ENCODE assay signal across 13 cellular contexts in the genomic region with DNA sequence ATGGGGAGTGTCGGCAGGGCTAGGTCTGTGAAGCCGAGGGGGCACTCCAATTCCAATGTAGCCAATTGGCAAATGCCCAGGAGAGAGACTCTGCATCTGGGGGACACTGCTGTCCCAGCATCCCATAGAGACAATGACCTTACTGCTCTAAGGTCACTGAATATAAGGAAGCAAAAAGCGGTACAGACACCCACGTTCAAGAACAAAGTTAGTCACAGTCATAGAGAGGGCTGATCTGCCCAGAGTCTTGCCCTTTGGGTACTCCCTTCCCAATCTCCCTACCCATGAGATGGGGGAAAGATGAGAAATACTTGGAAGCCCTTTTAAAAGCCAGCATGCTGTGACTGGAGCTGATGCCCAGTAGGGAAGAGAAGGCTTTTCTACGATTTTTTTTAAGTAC.
DNase-seq lines count a peak whose midpoint lies in the region; ATAC-seq and TF ChIP-seq lines count a peak whose summit lies in the region.
"Had no signal": no experiment of that assay in that cellular context is flagged by ENCODE, and none has a peak within 500 bp of the region (broad histone marks: within the 10 kb centered on the region; RNA-seq: fewer than 3 reads in every experiment).

No MANE protein-coding gene starts in this region.

- peaks cover 58% of the 10 kb centered on the region for H3K36me3 Mint-ChIP-seq in activated CD4-positive, alpha-beta T cell treated with anti-CD3 and anti-CD28 coated beads, Interleukin-2, amount 10 ng/mL, durations not matched to agents 24 days and 14 days (ENCODE audit: low read depth)
- H3K36me3 Mint-ChIP-seq in activated CD4-positive, alpha-beta T cell treated with anti-CD3 and anti-CD28 coated beads, Interleukin-2, amount 10 ng/mL, durations not matched to agents 7 days and 5 days (ENCODE audit: low read depth) = peaks cover 62% of the 10 kb centered on the region

- intact Hi-C loops in activated CD4-positive, alpha-beta T cell treated with anti-CD3 and anti-CD28 coated beads, Interleukin-2, amount 10 ng/mL, durations not matched to agents 24 days and 14 days (cut with micrococcal nuclease) = no loop called here
- intact Hi-C loops in spleen (cut with DNase I; ENCODE audit: low total_unique reads) = no loop called here
- intact Hi-C loops in adrenal gland (cut with DNase I) = no loop called here

- TF ChIP-seq CTCF in spleen (IDR thresholded peaks at IDR 0.05 in 8 of 11, conservative IDR thresholded peaks at IDR 0.05 in 3 of 11) (no peak), WERI-Rb-1 (IDR thresholded peaks at IDR 0.05; ENCODE audit: low read depth, low read length) (no peak), adrenal gland (IDR thresholded peaks at IDR 0.05) (no peak)

- H3K36me3 ChIP-seq in spleen (peaks cover 0 to 16% (median 0%) of the 10 kb centered on the region in 6 donors), WERI-Rb-1 (peaks cover 18% of the 10 kb centered on the region), adrenal gland (replicated peaks in 1 of 2) (no peaks in the 10 kb centered on the region)

- no peaks in the 10 kb centered on the region for H3K27me3 Mint-ChIP-seq in activated CD4-positive, alpha-beta T cell treated with anti-CD3 and anti-CD28 coated beads, Interleukin-2, amount 10 ng/mL, durations not matched to agents 24 days and 14 days
- no peaks in the 10 kb centered on the region for H3K27me3 Mint-ChIP-seq in activated CD4-positive, alpha-beta T cell treated with anti-CD3 and anti-CD28 coated beads, Interleukin-2, amount 10 ng/mL, durations not matched to agents 7 days and 5 days
- H3K27me3 Mint-ChIP-seq: T-cell had no signal

- H3K9me3 Mint-ChIP-seq in activated CD4-positive, alpha-beta T cell treated with anti-CD3 and anti-CD28 coated beads, Interleukin-2, amount 10 ng/mL, durations not matched to agents 24 days and 14 days = no peaks in the 10 kb centered on the region
- no peaks in the 10 kb centered on the region for H3K9me3 Mint-ChIP-seq in activated CD4-positive, alpha-beta T cell treated with anti-CD3 and anti-CD28 coated beads, Interleukin-2, amount 10 ng/mL, durations not matched to agents 7 days and 5 days
- H3K9me3 Mint-ChIP-seq: T-cell had no signal

- H3K4me1 ChIP-seq in spleen (peaks cover 11 to 95% (median 62%) of the 10 kb centered on the region in 6 donors), adrenal gland (replicated peaks in 1 of 2) (no peaks in the 10 kb centered on the region)

- CTCF ChIA-PET in activated CD4-positive, alpha-beta T cell treated with anti-CD3 and anti-CD28 coated beads, Interleukin-2, amount 10 ng/mL, durations not matched to agents 7 days and 5 days (lab: Charles Lee) = interaction anchor here (0.7 to 1.2 kb wide), 2 partner anchors 8 to 52 kb away, joined by 3 read pairs; no protein-coding TSS in a partner anchor

- TF ChIP-seq POLR2A in spleen (IDR thresholded peaks at IDR 0.05) (no peak), adrenal gland (IDR thresholded peaks at IDR 0.05) (no peak)

- no peaks in the 10 kb centered on the region for H3K27me3 ChIP-seq in spleen (replicated peaks in 1 of 7)
- no peaks in the 10 kb centered on the region for H3K27me3 ChIP-seq in WERI-Rb-1 (ENCODE audit: insufficient read depth, low read depth, severe bottlenecking)
- H3K27me3 ChIP-seq in adrenal gland = no peaks in the 10 kb centered on the region

- H3K9me3 ChIP-seq in spleen = no peaks in the 10 kb centered on the region
- H3K9me3 ChIP-seq in WERI-Rb-1 (ENCODE audit: severe bottlenecking) = no peaks in the 10 kb centered on the region
- no peaks in the 10 kb centered on the region for H3K9me3 ChIP-seq in adrenal gland (replicated peaks in 1 of 3)
- H3K9me3 ChIP-seq: A549 had no signal

- POLR2A ChIA-PET in activated CD4-positive, alpha-beta T cell treated with anti-CD3 and anti-CD28 coated beads, Interleukin-2, amount 10 ng/mL, durations not matched to agents 7 days and 5 days (lab: Charles Lee) = no interaction called here

- peaks cover 52% of the 10 kb centered on the region for H3K4me1 Mint-ChIP-seq in activated CD4-positive, alpha-beta T cell treated with anti-CD3 and anti-CD28 coated beads, Interleukin-2, amount 10 ng/mL, durations not matched to agents 24 days and 14 days
- H3K4me1 Mint-ChIP-seq in activated CD4-positive, alpha-beta T cell treated with anti-CD3 and anti-CD28 coated beads, Interleukin-2, amount 10 ng/mL, durations not matched to agents 7 days and 5 days = peaks cover 75% of the 10 kb centered on the region

- H3K27ac ChIP-seq in epithelial cell of prostate = peak overlapping the region; percentile 98
- H3K27ac ChIP-seq in spleen = peak overlapping the region; percentile 54 to 87 (median 78)
- no peak overlapping the region for H3K27ac ChIP-seq in WERI-Rb-1
- H3K27ac ChIP-seq in adrenal gland = peak overlapping the region in 2 of 5 donors; percentile 42 to 73
- H3K27ac ChIP-seq: A549 had no signal

- no peak for DNase-seq in activated CD4-positive, alpha-beta T cell treated with anti-CD3 and anti-CD28 coated beads, Interleukin-2, amount 10 ng/mL, durations not matched to agents 24 days and 14 days
- no peak for DNase-seq in activated CD4-positive, alpha-beta T cell treated with anti-CD3 and anti-CD28 coated beads, Interleukin-2, amount 10 ng/mL, durations not matched to agents 7 days and 5 days
- DNase-seq in MV-4-11 (lab: John Stamatoyannopoulos, UW) (peak; percentile 23), epithelial cell of prostate (ENCODE audit: low read depth, low spot score) (no peak), spleen (no peak), WERI-Rb-1 (no peak), adrenal gland (no peak)
- DNase-seq: MM.1S, NCI-H2081 treated with DMSO at 0.1 percent for 48 hours had no signal

- no peak for ATAC-seq in HG02571 (IDR thresholded peaks at IDR 0.05; ENCODE audit: unreplicated experiment)
- ATAC-seq: A549; activated CD4-positive, CD25-positive, alpha-beta regulatory T cell treated with anti-CD3 and anti-CD28 coated beads, Interleukin-2, amount 50 U/mL, for 24 hours; T-cell had no signal

- peak overlapping the region; percentile 56 for H3K27ac Mint-ChIP-seq in activated CD4-positive, alpha-beta T cell treated with anti-CD3 and anti-CD28 coated beads, Interleukin-2, amount 10 ng/mL, durations not matched to agents 24 days and 14 days
- H3K27ac Mint-ChIP-seq in activated CD4-positive, alpha-beta T cell treated with anti-CD3 and anti-CD28 coated beads, Interleukin-2, amount 10 ng/mL, durations not matched to agents 7 days and 5 days = no peak overlapping the region

- H3K4me3 Mint-ChIP-seq in activated CD4-positive, alpha-beta T cell treated with anti-CD3 and anti-CD28 coated beads, Interleukin-2, amount 10 ng/mL, durations not matched to agents 24 days and 14 days = no peak overlapping the region
- H3K4me3 Mint-ChIP-seq in activated CD4-positive, alpha-beta T cell treated with anti-CD3 and anti-CD28 coated beads, Interleukin-2, amount 10 ng/mL, durations not matched to agents 7 days and 5 days = no peak overlapping the region
- H3K4me3 Mint-ChIP-seq: T-cell had no signal

- H3K4me3 ChIP-seq in spleen (peak overlapping the region in 1 of 8 donors; percentile 30), WERI-Rb-1 (ENCODE audit: low read depth, low read length) (no peak overlapping the region), adrenal gland (no peak overlapping the region)
- H3K4me3 ChIP-seq: A549 had no signal

- 56 to 67% (median 61%) methylated on average over 5 of the region's 5 CpGs for WGBS in spleen, 5 donors
- 55 to 81% (median 74%) methylated on average over 5 of the region's 5 CpGs for WGBS in adrenal gland, 4 donors
